Comparison of ENCODE assay signal across 24 cellular contexts in genomic region chr10:7767209-7767608, GRCh38. TPM values are rescaled to one million over a fixed set of nuclear protein-coding genes. Genes with fewer than 3 reads are reported as not detected.
DNase-seq lines count a peak whose midpoint lies in the region; ATAC-seq and TF ChIP-seq lines count a peak whose summit lies in the region.
"Had no signal": no experiment of that assay in that cellular context is flagged by ENCODE, and none has a peak within 500 bp of the region (broad histone marks: within the 10 kb centered on the region; RNA-seq: fewer than 3 reads in every experiment).

No MANE protein-coding gene starts in this region.

- H3K4me3 ChIP-seq in adipocyte (ENCODE audit: low read length): no peak overlapping the region
- H3K4me3 ChIP-seq in epithelial cell of esophagus (ENCODE audit: low read length): no peak overlapping the region
- H3K4me3 ChIP-seq in osteoblast (ENCODE audit: insufficient read depth, low read length): no peak overlapping the region
- H3K4me3 ChIP-seq in prostate gland: no peak overlapping the region
- H3K4me3 ChIP-seq: cardiac muscle cell, GM12878, PC-9, SJSA1, spleen, tibial nerve had no signal

- no peaks in the 10 kb centered on the region for H3K9me3 ChIP-seq in adipocyte (ENCODE audit: control insufficient read depth, low read length)
- H3K9me3 ChIP-seq in osteoblast (ENCODE audit: low read depth, low read length): no peaks in the 10 kb centered on the region
- no peaks in the 10 kb centered on the region for H3K9me3 ChIP-seq in prostate gland
- H3K9me3 ChIP-seq: BE2C, SJSA1, spleen, tibial nerve had no signal

- no peak for TF ChIP-seq CTCF in epithelial cell of esophagus (IDR thresholded peaks at IDR 0.05; ENCODE audit: insufficient read depth, low read depth, low read length, missing control alignments)
- no peak for TF ChIP-seq CTCF in osteoblast (IDR thresholded peaks at IDR 0.05; ENCODE audit: extremely low read depth, low read depth, low read length)
- TF ChIP-seq CTCF in prostate gland (IDR thresholded peaks at IDR 0.05): no peak

- H4K20me1 ChIP-seq in osteoblast (ENCODE audit: insufficient read depth, low read length): no peaks in the 10 kb centered on the region

- H3K27me3 ChIP-seq in adipocyte (replicated peaks; ENCODE audit: control insufficient read depth, insufficient read depth, low read length) (no peaks in the 10 kb centered on the region), osteoblast (ENCODE audit: insufficient read depth, low read length) (no peaks in the 10 kb centered on the region), prostate gland (replicated peaks; ENCODE audit: insufficient read depth) (no peaks in the 10 kb centered on the region)
- H3K27me3 ChIP-seq: BE2C, cardiac muscle cell, SJSA1, spleen, tibial nerve had no signal

- no peaks in the 10 kb centered on the region for H3K79me2 ChIP-seq in osteoblast (ENCODE audit: insufficient read depth, low read length)

- H3K27ac ChIP-seq in osteoblast (ENCODE audit: low read depth, low read length): peak overlapping the region; percentile 52
- H3K27ac ChIP-seq in prostate gland: no peak overlapping the region
- H3K27ac ChIP-seq: cardiac muscle cell, PC-9, SJSA1, spleen, tibial nerve had no signal

- H3K36me3 ChIP-seq in adipocyte (ENCODE audit: control insufficient read depth, insufficient read depth, low read length, severe bottlenecking) (peaks cover 85% of the 10 kb centered on the region), osteoblast (ENCODE audit: insufficient read depth, low read length) (peaks cover 39% of the 10 kb centered on the region), prostate gland (no peaks in the 10 kb centered on the region)

- peak overlapping the region; percentile 27 for H3K4me2 ChIP-seq in osteoblast (ENCODE audit: insufficient read depth, low read length)
- H3K4me2 ChIP-seq: PC-9 had no signal

- peak; percentile 97 for DNase-seq in HCEC 1CT
- peak; percentile 85 for DNase-seq in adipocyte (ENCODE audit: low read depth)
- peak; percentile 73 for DNase-seq in epithelial cell of esophagus (ENCODE audit: low read depth)
- DNase-seq in osteoblast (ENCODE audit: insufficient read length, low spot score, missing footprints): peak; percentile 89
- DNase-seq in prostate gland (ENCODE audit: low spot score): no peak
- no peak for DNase-seq in Right ventricle myocardium superior
- no peak for DNase-seq in activated CD8-positive, alpha-beta memory T cell treated with anti-CD3 and anti-CD28 coated beads, Interleukin-2, amount 50 U/mL, for 48 hours
- DNase-seq: activated CD4-positive, alpha-beta T cell treated with anti-CD3 and anti-CD28 coated beads, Interleukin-2, amount 50 U/mL, for 1 hour; activated CD8-positive, alpha-beta memory T cell treated with anti-CD3 and anti-CD28 coated beads, Interleukin-2, amount 50 U/mL, for 4 hours; activated naive CD8-positive, alpha-beta T cell treated with anti-CD3 and anti-CD28 coated beads for 36 hours; BE2C; DMS53; naive B cell; NCI-H1105; NCI-H2081 treated with DMSO at 0.1 percent for 48 hours; occipital lobe; PC-9; spleen; stimulated activated CD4-positive, alpha-beta T cell treated with anti-CD3 and anti-CD28 coated beads, Interleukin-4, amount 100 ng/mL, for 24 hours had no signal

- no peaks in the 10 kb centered on the region for H3K4me1 ChIP-seq in adipocyte (ENCODE audit: control insufficient read depth, insufficient read depth, low read length)
- peaks cover 8% of the 10 kb centered on the region for H3K4me1 ChIP-seq in osteoblast (ENCODE audit: insufficient read depth, low read length)
- no peaks in the 10 kb centered on the region for H3K4me1 ChIP-seq in prostate gland (replicated peaks)
- H3K4me1 ChIP-seq: BE2C, SJSA1 had no signal

- no peak for TF ChIP-seq POLR2A in prostate gland (IDR thresholded peaks at IDR 0.05)

- H2AFZ ChIP-seq in osteoblast (ENCODE audit: low read length): no peak overlapping the region
- H2AFZ ChIP-seq: PC-9 had no signal

- intact Hi-C loops in prostate gland (cut with DNase I) (no loop called here), Right ventricle myocardium superior (cut with DNase I) (no loop called here)

- H3K9ac ChIP-seq in adipocyte (ENCODE audit: low read length): no peak overlapping the region

- ATAC-seq in GM18907 (IDR thresholded peaks at IDR 0.05; ENCODE audit: unreplicated experiment): no peak
- no peak for ATAC-seq in Right ventricle myocardium superior (ENCODE audit: poor library complexity)
- ATAC-seq: GM12878 had no signal

- WGBS in prostate gland: 97% methylated on average over 10 of the region's 10 CpGs

RNA-seq across cellular contexts. Expression of gene KIN, which starts 20.6 kb away (rescaled TPM):
- total RNA-seq in osteoblast (5.8 and 8.0 TPM in 2 replicates), prostate gland (10 to 100 TPM in 1 of 2 donors, 1 to 10 TPM in 1; 7.0 to 11.1 TPM), Right ventricle myocardium superior (6.9 TPM)

RNA-seq across cellular contexts. Expression of gene ATP5F1C, which starts 20.8 kb away (rescaled TPM):
- total RNA-seq in osteoblast: 209 and 232 TPM in 2 replicates
- total RNA-seq in prostate gland: 100 to 1,000 TPM; 207 to 239 TPM
- 767 TPM for total RNA-seq in Right ventricle myocardium superior

RNA-seq across cellular contexts. Expression of gene TAF3, which starts 51.1 kb away (rescaled TPM):
- total RNA-seq in osteoblast: 2.2 and 2.4 TPM in 2 replicates
- 10 to 100 TPM in 1 of 2 donors, 1 to 10 TPM in 1; 4.4 to 20.2 TPM for total RNA-seq in prostate gland
- 10.4 TPM for total RNA-seq in Right ventricle myocardium superior

Comparison
In these comparisons a context has a peak if more than half of its experiments do, and no peak if none do; other contexts are left out.
1. DNase-seq: peak in HCEC 1CT (single experiment), adipocyte (single experiment), epithelial cell of esophagus (single experiment) and osteoblast (single experiment); none in prostate gland (single experiment), Right ventricle myocardium superior (single experiment) and activated CD8-positive, alpha-beta memory T cell treated with anti-CD3 and anti-CD28 coated beads, Interleukin-2, amount 50 U/mL, for 48 hours (single experiment).